Comparison of ENCODE assay signal across 34 cellular contexts in genomic region chr11:127224276-127224675, GRCh38.
"Had no signal": no experiment of that assay in that cellular context is flagged by ENCODE, and none has a peak within 500 bp of the region (broad histone marks: within the 10 kb centered on the region; RNA-seq: fewer than 3 reads in every experiment).

No MANE protein-coding gene starts in this region.

- H3K27ac ChIP-seq: KMS-11 had no signal

- H3K36me3 ChIP-seq: MG63 had no signal

- H3K4me3 ChIP-seq: MG63 had no signal

- H3K9me3 ChIP-seq: MG63 had no signal

- H3K9ac ChIP-seq: KMS-11 had no signal

- DNase-seq: Karpas-422, Kasumi-1, KG1, MG63, MM.1S, MV-4-11, NCI-H1048, NCI-H1092, NCI-H1092 treated with DMSO at 0.1 percent for 48 hours, NCI-H1105, NCI-H1105 treated with DMSO at 0.1 percent for 48 hours, NCI-H1417 treated with DMSO at 0.1 percent for 48 hours, NCI-H1436, NCI-H1436 treated with DMSO at 0.1 percent for 48 hours, NCI-H146, NCI-H1694, NCI-H1694 treated with DMSO at 0.1 percent for 48 hours, NCI-H187, NCI-H187 treated with DMSO at 0.1 percent for 48 hours, NCI-H1930, NCI-H2029, NCI-H2029 treated with DMSO at 0.1 percent for 48 hours, NCI-H2081, NCI-H2081 treated with DMSO at 0.1 percent for 48 hours, NCI-H2107, NCI-H2171, NCI-H2171 treated with DMSO at 0.1 percent for 48 hours, NCI-H2227 treated with DMSO at 0.1 percent for 48 hours, NCI-H226, NCI-H345, NCI-H446, NCI-H446 treated with DMSO at 0.1 percent for 48 hours, NCI-H510A had no signal

- H3K4me2 ChIP-seq: KMS-11 had no signal
